8 cellular contexts compared by ENCODE assay signal in genomic region chr5:115625579-115626443, GRCh38. TPM values are rescaled to one million over a fixed set of nuclear protein-coding genes. Genes with fewer than 3 reads are reported as not detected.
DNase-seq lines count a peak whose midpoint lies in the region; ATAC-seq, FAIRE-seq and TF ChIP-seq lines count a peak whose summit lies in the region.

Gene TMED7 (minus strand): TSS chr5:115626036. CDS start chr5:115625792, 244 bp downstream.

- peak; percentile 86 for FAIRE-seq in keratinocyte (lab: Jason Lieb, UNC)

- H3K9me1 ChIP-seq in keratinocyte (ENCODE audit: control insufficient read depth, extremely low read depth, insufficient read depth, low read length): no peaks in the 10 kb centered on the region

- H3K79me2 ChIP-seq in keratinocyte (ENCODE audit: control insufficient read depth, insufficient read depth, low read length): peaks cover 51% of the 10 kb centered on the region

- peaks cover 9% of the 10 kb centered on the region for H3K4me1 ChIP-seq in keratinocyte (ENCODE audit: control insufficient read depth, extremely low read depth, insufficient read depth, low read length)

- peaks cover 0 to 1% of the 10 kb centered on the region in 2 experiments for H3K36me3 ChIP-seq in keratinocyte (ENCODE audit: control insufficient read depth in 2 of 2, extremely low read depth in 1 of 2, insufficient read depth in 2 of 2, low read length in 2 of 2)

- peak within 1 kb of the TSS; percentile 95 for H3K9ac ChIP-seq in keratinocyte (ENCODE audit: control insufficient read depth, extremely low read depth, insufficient read depth, low read length)

- dilution Hi-C loops in keratinocyte (cut with MboI; ENCODE audit: extremely low pct_ligation_motif_present, low sequenced_read_pairs): no loop called here

- peak within 1 kb of the TSS; percentile 96 for H3K4me2 ChIP-seq in keratinocyte (ENCODE audit: control insufficient read depth, extremely low read depth, insufficient read depth, low read depth, low read length)

- H3K4me3 ChIP-seq in AG10803 (ENCODE audit: low read length) (peak within 1 kb of the TSS; percentile 88), keratinocyte (ENCODE audit: control insufficient read depth in 2 of 3, extremely low read depth in 1 of 3, insufficient read depth in 2 of 3, low read depth in 1 of 3, low read length in 3 of 3) (peak within 1 kb of the TSS; percentile 75 to 95 (median 79))

- H3K9me3 ChIP-seq in keratinocyte (ENCODE audit: control insufficient read depth, low read depth, low read length): no peaks in the 10 kb centered on the region

- ATAC-seq in GM19043 (IDR thresholded peaks at IDR 0.05; ENCODE audit: low read depth, unreplicated experiment) (peak; percentile 89), HG03378 (IDR thresholded peaks at IDR 0.05; ENCODE audit: unreplicated experiment) (peak; percentile 87)

- H2AFZ ChIP-seq in keratinocyte (ENCODE audit: control insufficient read depth, low read length): peak within 1 kb of the TSS; percentile 91

- H3K27ac ChIP-seq in keratinocyte (ENCODE audit: control insufficient read depth, insufficient read depth, low read length): peak within 1 kb of the TSS; percentile 88

- peaks cover 8% of the 10 kb centered on the region for H4K20me1 ChIP-seq in keratinocyte (ENCODE audit: control insufficient read depth, extremely low read depth, insufficient read depth, low read length)

- DNase-seq in AG10803 (ENCODE audit: low read depth) (peak; percentile 97), NCI-H460 (ENCODE audit: extremely low read depth, low read depth) (peak; percentile 97), cerebellum (ENCODE audit: low spot score) (peak; percentile 98), keratinocyte (ENCODE audit: low read depth, low spot score) (peak; percentile 59)
- DNase-seq in activated CD4-positive, CD25-positive, alpha-beta regulatory T cell treated with anti-CD3 and anti-CD28 coated beads, Interleukin-2, amount 50 U/mL, for 72 hours: peak; percentile 99
- peak; percentile 99 to 100 for DNase-seq in stimulated activated CD4-positive, alpha-beta T cell treated with anti-CD3 and anti-CD28 coated beads, Interleukin-15, amount 100 ng/mL, for 1 hour (ENCODE audit: low read depth in 1 of 2, low spot score in 1 of 2)

- no peaks in the 10 kb centered on the region for H3K27me3 ChIP-seq in keratinocyte (ENCODE audit: control insufficient read depth, extremely low read depth, insufficient read depth, low read length)

- TF ChIP-seq CTCF in AG10803 (conservative IDR thresholded peaks at IDR 0.05; ENCODE audit: low read length): no peak
- TF ChIP-seq CTCF in keratinocyte (optimal IDR thresholded peaks at IDR 0.05 in 1 of 3, IDR thresholded peaks at IDR 0.05 in 1 of 3, conservative IDR thresholded peaks at IDR 0.05 in 1 of 3; ENCODE audit: extremely low read depth in 1 of 3, insufficient read depth in 2 of 3, low read length in 3 of 3): no peak

RNA-seq across cellular contexts. Expression of gene TMED7, which starts in this region (rescaled TPM):
- total RNA-seq in NCI-H460 (2014; rRNA removed; shearing (Covaris generic)): 85.6 and 89.4 TPM in 2 replicates
- polyA plus RNA-seq in NCI-H460 (2014; cell fraction: nucleus; rRNA removed): 50.6 and 64.0 TPM in 2 replicates
- 71.2 TPM for total RNA-seq in cerebellum
- 38.2 to 77.9 TPM (median 58.8 TPM) in 3 replicates for polyA plus RNA-seq in keratinocyte
- 7.3 TPM for polyA plus RNA-seq in keratinocyte (2011; ENCODE audit: low read depth)
- 33.0 and 45.2 TPM in 2 replicates for polyA plus RNA-seq in keratinocyte (2011; cell fraction: cytosol; rRNA removed)
- polyA plus RNA-seq in keratinocyte (2011; cell fraction: nucleus; rRNA removed): 55.0 and 55.1 TPM in 2 replicates
- polyA plus RNA-seq in keratinocyte (2012; ENCODE audit: low replicate concordance): 16.3 and 54.2 TPM in 2 replicates
- 13.9 to 80.3 TPM (median 39.7 TPM) in 3 replicates for polyA minus RNA-seq in keratinocyte
- polyA minus RNA-seq in keratinocyte (2011; cell fraction: cytosol; rRNA and poly(A)+ RNA removed): 46.0 TPM
- polyA minus RNA-seq in keratinocyte (2011; cell fraction: nucleus; rRNA and poly(A)+ RNA removed): 58.1 and 84.2 TPM in 2 replicates

Comparison
In these comparisons a context has a peak if more than half of its experiments do, and no peak if none do; other contexts are left out.
1. Peak in every context shown above with its lines: DNase-seq, ATAC-seq, H3K4me3 ChIP-seq and H3K27ac ChIP-seq.